ENCODE assay signal across 2 cellular contexts in the genomic region with DNA sequence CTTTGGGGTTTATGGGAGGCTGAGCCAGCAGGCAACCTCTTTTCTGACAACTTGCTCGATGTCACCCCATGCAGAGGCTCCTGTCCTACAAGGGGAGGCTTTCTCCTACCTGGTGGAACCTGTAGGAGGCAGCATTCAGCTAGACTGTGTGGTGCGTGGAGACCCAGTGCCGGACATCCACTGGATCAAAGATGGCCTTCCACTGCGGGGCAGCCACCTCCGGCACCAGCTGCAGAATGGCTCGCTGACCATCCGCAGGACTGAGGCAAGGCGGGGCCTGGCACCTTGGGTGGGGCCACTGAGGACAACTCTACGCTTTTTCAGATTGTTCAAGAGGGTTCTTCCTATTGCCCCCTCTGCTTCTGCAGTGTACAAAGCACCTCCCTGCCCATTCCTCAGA.
TF ChIP-seq lines count a peak whose summit lies in the region.

No MANE protein-coding gene starts in this region.

TF ChIP-seq in Ishikawa, 13 proteins besides CTCF, POLR2A, EP300 and RAD21 (continued from another document):
- no peak for TF ChIP-seq TCF12 (IDR thresholded peaks at IDR 0.05; ENCODE audit: low read depth)
- TF ChIP-seq, protein P1, sequence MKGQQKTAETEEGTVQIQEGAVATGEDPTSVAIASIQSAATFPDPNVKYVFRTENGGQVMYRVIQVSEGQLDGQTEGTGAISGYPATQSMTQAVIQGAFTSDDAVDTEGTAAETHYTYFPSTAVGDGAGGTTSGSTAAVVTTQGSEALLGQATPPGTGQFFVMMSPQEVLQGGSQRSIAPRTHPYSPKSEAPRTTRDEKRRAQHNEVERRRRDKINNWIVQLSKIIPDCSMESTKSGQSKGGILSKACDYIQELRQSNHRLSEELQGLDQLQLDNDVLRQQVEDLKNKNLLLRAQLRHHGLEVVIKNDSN (IDR thresholded peaks at IDR 0.05): no peak
- no peak for TF ChIP-seq CEBPB (IDR thresholded peaks at IDR 0.05)
- TF ChIP-seq, protein P2, sequence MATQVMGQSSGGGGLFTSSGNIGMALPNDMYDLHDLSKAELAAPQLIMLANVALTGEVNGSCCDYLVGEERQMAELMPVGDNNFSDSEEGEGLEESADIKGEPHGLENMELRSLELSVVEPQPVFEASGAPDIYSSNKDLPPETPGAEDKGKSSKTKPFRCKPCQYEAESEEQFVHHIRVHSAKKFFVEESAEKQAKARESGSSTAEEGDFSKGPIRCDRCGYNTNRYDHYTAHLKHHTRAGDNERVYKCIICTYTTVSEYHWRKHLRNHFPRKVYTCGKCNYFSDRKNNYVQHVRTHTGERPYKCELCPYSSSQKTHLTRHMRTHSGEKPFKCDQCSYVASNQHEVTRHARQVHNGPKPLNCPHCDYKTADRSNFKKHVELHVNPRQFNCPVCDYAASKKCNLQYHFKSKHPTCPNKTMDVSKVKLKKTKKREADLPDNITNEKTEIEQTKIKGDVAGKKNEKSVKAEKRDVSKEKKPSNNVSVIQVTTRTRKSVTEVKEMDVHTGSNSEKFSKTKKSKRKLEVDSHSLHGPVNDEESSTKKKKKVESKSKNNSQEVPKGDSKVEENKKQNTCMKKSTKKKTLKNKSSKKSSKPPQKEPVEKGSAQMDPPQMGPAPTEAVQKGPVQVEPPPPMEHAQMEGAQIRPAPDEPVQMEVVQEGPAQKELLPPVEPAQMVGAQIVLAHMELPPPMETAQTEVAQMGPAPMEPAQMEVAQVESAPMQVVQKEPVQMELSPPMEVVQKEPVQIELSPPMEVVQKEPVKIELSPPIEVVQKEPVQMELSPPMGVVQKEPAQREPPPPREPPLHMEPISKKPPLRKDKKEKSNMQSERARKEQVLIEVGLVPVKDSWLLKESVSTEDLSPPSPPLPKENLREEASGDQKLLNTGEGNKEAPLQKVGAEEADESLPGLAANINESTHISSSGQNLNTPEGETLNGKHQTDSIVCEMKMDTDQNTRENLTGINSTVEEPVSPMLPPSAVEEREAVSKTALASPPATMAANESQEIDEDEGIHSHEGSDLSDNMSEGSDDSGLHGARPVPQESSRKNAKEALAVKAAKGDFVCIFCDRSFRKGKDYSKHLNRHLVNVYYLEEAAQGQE (IDR thresholded peaks at IDR 0.05; ENCODE audit: low read depth): no peak
- no peak for TF ChIP-seq TEAD4 (IDR thresholded peaks at IDR 0.05)
- TF ChIP-seq TAF1 (IDR thresholded peaks at IDR 0.05; ENCODE audit: low read depth): no peak
- TF ChIP-seq ZBTB7A (IDR thresholded peaks at IDR 0.05; ENCODE audit: low read depth): no peak
- TF ChIP-seq, protein P3, sequence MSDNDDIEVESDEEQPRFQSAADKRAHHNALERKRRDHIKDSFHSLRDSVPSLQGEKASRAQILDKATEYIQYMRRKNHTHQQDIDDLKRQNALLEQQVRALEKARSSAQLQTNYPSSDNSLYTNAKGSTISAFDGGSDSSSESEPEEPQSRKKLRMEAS (IDR thresholded peaks at IDR 0.05): no peak
- TF ChIP-seq FOXM1 (IDR thresholded peaks at IDR 0.05; ENCODE audit: borderline replicate concordance, low read depth): no peak
TF ChIP-seq in Ishikawa: peak in this region for 0.

TF ChIP-seq in K562, 482 proteins besides CTCF, POLR2A, EP300 and RAD21 (continued from another document):
- TF ChIP-seq, protein P4, sequence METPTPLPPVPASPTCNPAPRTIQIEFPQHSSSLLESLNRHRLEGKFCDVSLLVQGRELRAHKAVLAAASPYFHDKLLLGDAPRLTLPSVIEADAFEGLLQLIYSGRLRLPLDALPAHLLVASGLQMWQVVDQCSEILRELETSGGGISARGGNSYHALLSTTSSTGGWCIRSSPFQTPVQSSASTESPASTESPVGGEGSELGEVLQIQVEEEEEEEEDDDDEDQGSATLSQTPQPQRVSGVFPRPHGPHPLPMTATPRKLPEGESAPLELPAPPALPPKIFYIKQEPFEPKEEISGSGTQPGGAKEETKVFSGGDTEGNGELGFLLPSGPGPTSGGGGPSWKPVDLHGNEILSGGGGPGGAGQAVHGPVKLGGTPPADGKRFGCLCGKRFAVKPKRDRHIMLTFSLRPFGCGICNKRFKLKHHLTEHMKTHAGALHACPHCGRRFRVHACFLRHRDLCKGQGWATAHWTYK (CRISPR knock-in tag; IDR thresholded peaks at IDR 0.05): no peak
- no peak for TF ChIP-seq BCL6 (CRISPR knock-in tag; IDR thresholded peaks at IDR 0.05)
- no peak for TF ChIP-seq BDP1 (IDR thresholded peaks at IDR 0.05; ENCODE audit: insufficient read depth, insufficient read length)
- no peak for TF ChIP-seq FOS (IDR thresholded peaks at IDR 0.05; ENCODE audit: extremely low read depth, insufficient read length)
- TF ChIP-seq, protein P5, sequence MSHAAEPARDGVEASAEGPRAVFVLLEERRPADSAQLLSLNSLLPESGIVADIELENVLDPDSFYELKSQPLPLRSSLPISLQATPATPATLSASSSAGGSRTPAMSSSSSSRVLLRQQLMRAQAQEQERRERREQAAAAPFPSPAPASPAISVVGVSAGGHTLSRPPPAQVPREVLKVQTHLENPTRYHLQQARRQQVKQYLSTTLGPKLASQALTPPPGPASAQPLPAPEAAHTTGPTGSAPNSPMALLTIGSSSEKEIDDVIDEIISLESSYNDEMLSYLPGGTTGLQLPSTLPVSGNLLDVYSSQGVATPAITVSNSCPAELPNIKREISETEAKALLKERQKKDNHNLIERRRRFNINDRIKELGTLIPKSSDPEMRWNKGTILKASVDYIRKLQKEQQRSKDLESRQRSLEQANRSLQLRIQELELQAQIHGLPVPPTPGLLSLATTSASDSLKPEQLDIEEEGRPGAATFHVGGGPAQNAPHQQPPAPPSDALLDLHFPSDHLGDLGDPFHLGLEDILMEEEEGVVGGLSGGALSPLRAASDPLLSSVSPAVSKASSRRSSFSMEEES (CRISPR knock-in tag; IDR thresholded peaks at IDR 0.05): no peak
- TF ChIP-seq ZNF696 (CRISPR knock-in tag; conservative IDR thresholded peaks at IDR 0.05): no peak
- TF ChIP-seq SMAD1 (IDR thresholded peaks at IDR 0.05; ENCODE audit: low read depth, low read length, partially characterized antibody): no peak
- TF ChIP-seq DMBX1 (CRISPR knock-in tag; IDR thresholded peaks at IDR 0.05; ENCODE audit: borderline replicate concordance): no peak
- TF ChIP-seq, protein P6, sequence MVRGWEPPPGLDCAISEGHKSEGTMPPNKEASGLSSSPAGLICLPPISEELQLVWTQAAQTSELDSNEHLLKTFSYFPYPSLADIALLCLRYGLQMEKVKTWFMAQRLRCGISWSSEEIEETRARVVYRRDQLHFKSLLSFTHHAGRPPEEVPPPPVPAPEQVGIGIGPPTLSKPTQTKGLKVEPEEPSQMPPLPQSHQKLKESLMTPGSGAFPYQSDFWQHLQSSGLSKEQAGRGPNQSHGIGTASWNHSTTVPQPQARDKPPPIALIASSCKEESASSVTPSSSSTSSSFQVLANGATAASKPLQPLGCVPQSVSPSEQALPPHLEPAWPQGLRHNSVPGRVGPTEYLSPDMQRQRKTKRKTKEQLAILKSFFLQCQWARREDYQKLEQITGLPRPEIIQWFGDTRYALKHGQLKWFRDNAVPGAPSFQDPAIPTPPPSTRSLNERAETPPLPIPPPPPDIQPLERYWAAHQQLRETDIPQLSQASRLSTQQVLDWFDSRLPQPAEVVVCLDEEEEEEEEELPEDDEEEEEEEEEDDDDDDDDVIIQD (CRISPR knock-in tag; IDR thresholded peaks at IDR 0.05): no peak
- no peak for TF ChIP-seq PCBP1 (IDR thresholded peaks at IDR 0.05; ENCODE audit: low read depth, low read length, poor library complexity, severe bottlenecking)
- no peak for TF ChIP-seq NELFE (IDR thresholded peaks at IDR 0.05; ENCODE audit: insufficient read depth, insufficient read length)
- no peak for TF ChIP-seq SAFB (IDR thresholded peaks at IDR 0.05; ENCODE audit: borderline replicate concordance, low read depth, low read length)
- TF ChIP-seq SMARCE1 (IDR thresholded peaks at IDR 0.05): no peak
- no peak for TF ChIP-seq EZH2 (IDR thresholded peaks at IDR 0.05; ENCODE audit: borderline replicate concordance, low read depth, low read length)
TF ChIP-seq in K562: peak in this region for 0.
